In the genomic region with DNA sequence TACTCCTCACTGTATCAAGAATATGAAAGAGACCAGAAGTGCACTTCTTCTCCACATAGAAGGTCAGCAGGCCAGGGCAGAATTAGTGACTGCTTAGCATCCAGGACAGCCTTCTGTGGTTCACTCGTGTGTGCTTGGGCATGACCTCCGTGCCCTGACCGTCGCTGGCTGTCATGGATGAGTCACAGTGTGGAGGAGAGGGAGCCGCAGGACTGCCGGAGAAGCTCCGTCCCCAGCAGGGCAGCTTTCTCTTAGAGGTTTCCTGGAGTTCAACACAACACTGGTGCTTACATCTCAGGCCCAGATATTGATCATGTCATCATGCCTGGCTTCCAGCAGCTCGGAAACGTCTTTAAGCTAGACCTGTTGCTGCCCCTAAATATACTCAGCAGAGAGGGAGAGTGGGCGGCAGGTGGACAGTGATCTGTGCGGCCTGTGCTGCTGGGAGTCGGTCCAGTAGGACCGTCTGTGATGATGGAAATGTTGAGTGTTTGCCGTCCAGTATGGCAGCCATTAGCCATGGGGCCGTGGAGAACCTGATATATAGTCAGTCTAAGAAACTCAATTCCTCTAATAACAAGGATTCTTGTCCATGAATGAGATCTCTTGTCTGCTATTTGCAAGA, we compare ENCODE assay signal across 2 cellular contexts. TPM values are rescaled to one million over a fixed set of nuclear protein-coding genes. Genes with fewer than 3 reads are reported as not detected.
"Had no signal": no experiment of that assay in that cellular context is flagged by ENCODE, and none has a peak within 500 bp of the region (broad histone marks: within the 10 kb centered on the region; RNA-seq: fewer than 3 reads in every experiment).

No MANE protein-coding gene starts in this region.

RNA-seq across cellular contexts. Expression of gene MUC20, which starts 42.3 kb away (rescaled TPM):
- total RNA-seq: dermis microvascular lymphatic vessel endothelial cell, glomerular endothelial cell had no signal
